17 cellular contexts compared by ENCODE assay signal in genomic region chr9:126148523-126148870, GRCh38.
A peak's percentile ranks its signal among the peaks of the same experiment; 100 is the strongest.
DNase-seq lines count a peak whose midpoint lies in the region; ATAC-seq and TF ChIP-seq lines count a peak whose summit lies in the region.
"Had no signal": no experiment of that assay in that cellular context is flagged by ENCODE, and none has a peak within 500 bp of the region (broad histone marks: within the 10 kb centered on the region; RNA-seq: fewer than 3 reads in every experiment).

No MANE protein-coding gene starts in this region.

- H3K4me3 Mint-ChIP-seq in mesothelial cell of epicardium = no peak overlapping the region
- H3K4me3 Mint-ChIP-seq: CD8-positive, alpha-beta T cell had no signal

- TF ChIP-seq EP300 in esophagus muscularis mucosa (IDR thresholded peaks at IDR 0.05) = no peak

- no peak overlapping the region for H3K23ac ChIP-seq in neuronal stem cell (ENCODE audit: low read depth, low read length, poor library complexity)

- TF ChIP-seq CTCF in right atrium auricular region (IDR thresholded peaks at IDR 0.05) (no peak), left ventricle myocardium inferior (IDR thresholded peaks at IDR 0.05; ENCODE audit: borderline replicate concordance) (no peak), esophagus muscularis mucosa (IDR thresholded peaks at IDR 0.05) (no peak), vagina (IDR thresholded peaks at IDR 0.05) (no peak), mesothelial cell of epicardium (IDR thresholded peaks at IDR 0.05; ENCODE audit: unreplicated experiment) (no peak)

- peaks cover 14% of the 10 kb centered on the region for H3K27me3 Mint-ChIP-seq in mesothelial cell of epicardium (ENCODE audit: low read depth)

- no peak overlapping the region for H3K4me3 ChIP-seq in right atrium auricular region
- no peak overlapping the region for H3K4me3 ChIP-seq in left ventricle myocardium inferior
- H3K4me3 ChIP-seq in esophagus muscularis mucosa = no peak overlapping the region
- no peak overlapping the region for H3K4me3 ChIP-seq in neuronal stem cell (ENCODE audit: low read length in 2 of 2)
- no peak overlapping the region for H3K4me3 ChIP-seq in vagina

- no peaks in the 10 kb centered on the region for H3K9me3 Mint-ChIP-seq in mesothelial cell of epicardium
- H3K9me3 Mint-ChIP-seq: CD8-positive, alpha-beta T cell had no signal

- no peaks in the 10 kb centered on the region for H3K36me3 Mint-ChIP-seq in mesothelial cell of epicardium
- H3K36me3 Mint-ChIP-seq: CD8-positive, alpha-beta T cell had no signal

- H3K4me1 Mint-ChIP-seq in mesothelial cell of epicardium = peaks cover 24% of the 10 kb centered on the region

- H3K27me3 ChIP-seq in right atrium auricular region (no peaks in the 10 kb centered on the region), left ventricle myocardium inferior (ENCODE audit: low read depth) (peaks cover 32% of the 10 kb centered on the region), esophagus muscularis mucosa (no peaks in the 10 kb centered on the region), neuronal stem cell (ENCODE audit: control insufficient read depth in 3 of 3, insufficient read depth in 3 of 3, low read depth in 1 of 3, low read length in 3 of 3) (peaks cover 0 to 9% (median 0%) of the 10 kb centered on the region in 3 experiments), vagina (no peaks in the 10 kb centered on the region)

- H3K4me1 ChIP-seq in right atrium auricular region (peaks cover 0 to 7% of the 10 kb centered on the region in 2 donors), left ventricle myocardium inferior (peaks cover 25% of the 10 kb centered on the region), esophagus muscularis mucosa (peaks cover 3 to 27% (median 20%) of the 10 kb centered on the region in 4 donors), neuronal stem cell (ENCODE audit: control insufficient read depth in 2 of 2, insufficient read depth in 1 of 2, low read depth in 1 of 2, low read length in 2 of 2) (peaks cover 0 to 5% of the 10 kb centered on the region in 2 donors), vagina (peaks cover 20% of the 10 kb centered on the region)

- peak overlapping the region; percentile 7 for H2BK15ac ChIP-seq in neuronal stem cell (ENCODE audit: low read length)

- H3K36me3 ChIP-seq in right atrium auricular region = no peaks in the 10 kb centered on the region
- H3K36me3 ChIP-seq in left ventricle myocardium inferior = no peaks in the 10 kb centered on the region
- no peaks in the 10 kb centered on the region for H3K36me3 ChIP-seq in esophagus muscularis mucosa
- H3K36me3 ChIP-seq in neuronal stem cell (replicated peaks in 1 of 2; ENCODE audit: control insufficient read depth in 2 of 2, insufficient read depth in 2 of 2, low read length in 2 of 2) = no peaks in the 10 kb centered on the region
- no peaks in the 10 kb centered on the region for H3K36me3 ChIP-seq in vagina

- no peak overlapping the region for H2BK5ac ChIP-seq in neuronal stem cell (ENCODE audit: low read length)

- 94% methylated on average over 8 of the region's 10 CpGs for WGBS in esophagus muscularis mucosa
- WGBS in neuronal stem cell (ENCODE audit: extremely low coverage in 2 of 2, insufficient read length in 2 of 2, insufficient replicate concordance in 1 of 2), 2 donors = no CpG with 5 or more reads among the region's 10 CpGs

- H2AK5ac ChIP-seq in neuronal stem cell (ENCODE audit: low read depth, low read length) = no peak overlapping the region

- H4K91ac ChIP-seq in neuronal stem cell (ENCODE audit: low read depth, low read length, poor library complexity) = no peak overlapping the region

- no peak overlapping the region for H3K27ac Mint-ChIP-seq in mesothelial cell of epicardium
- H3K27ac Mint-ChIP-seq: CD8-positive, alpha-beta T cell had no signal

- no peak overlapping the region for H2BK120ac ChIP-seq in neuronal stem cell (ENCODE audit: low read depth, low read length)

- H4K8ac ChIP-seq in neuronal stem cell (ENCODE audit: low read depth, low read length) = no peak overlapping the region

- no peak overlapping the region for H3K9ac ChIP-seq in neuronal stem cell (ENCODE audit: low read depth, low read length, poor library complexity)

- intact Hi-C loops in left ventricle myocardium inferior (cut with micrococcal nuclease) (no loop called here), esophagus muscularis mucosa (cut with DNase I) (no loop called here), vagina (cut with DNase I) (no loop called here)

- H3K79me1 ChIP-seq in neuronal stem cell (ENCODE audit: low read depth, low read length) = no peaks in the 10 kb centered on the region

- H2AFZ ChIP-seq in neuronal stem cell (ENCODE audit: low read length) = no peak overlapping the region

- no peak overlapping the region for H3K4me2 ChIP-seq in neuronal stem cell (ENCODE audit: insufficient read depth, low read length, poor library complexity, severe bottlenecking)

- H3K9me3 ChIP-seq in right atrium auricular region = no peaks in the 10 kb centered on the region
- no peaks in the 10 kb centered on the region for H3K9me3 ChIP-seq in left ventricle myocardium inferior (replicated peaks)
- no peaks in the 10 kb centered on the region for H3K9me3 ChIP-seq in esophagus muscularis mucosa
- peaks cover 0 to 2% of the 10 kb centered on the region in 2 donors for H3K9me3 ChIP-seq in neuronal stem cell (replicated peaks in 1 of 2; ENCODE audit: control insufficient read depth in 2 of 2, insufficient read depth in 1 of 2, low read depth in 1 of 2, low read length in 2 of 2)
- H3K9me3 ChIP-seq in vagina = no peaks in the 10 kb centered on the region

- DNase-seq in right atrium auricular region (ENCODE audit: low spot score) = peak; percentile 9
- DNase-seq in left ventricle myocardium inferior = no peak
- peak; percentile 74 for DNase-seq in esophagus muscularis mucosa (ENCODE audit: extremely low spot score)
- DNase-seq in neuronal stem cell (ENCODE audit: low spot score) = no peak
- peak; percentile 65 to 70 for DNase-seq in vagina (ENCODE audit: extremely low spot score in 2 of 2)
- DNase-seq in mesothelial cell of epicardium (ENCODE audit: low spot score in 2 of 2, unreplicated experiment in 2 of 2) = no peak
- no peak for DNase-seq in KG1 (lab: John Stamatoyannopoulos, UW)
- DNase-seq: DND-41, GDM1, MM.1S, NCI-H1930, NCI-H2171 treated with DMSO at 0.1 percent for 48 hours, NCI-H82, Right ventricle myocardium superior had no signal

- ATAC-seq in GM19463 (IDR thresholded peaks at IDR 0.05; ENCODE audit: unreplicated experiment) = no peak
- ATAC-seq: CD8-positive, alpha-beta T cell; Panc1 had no signal

- no peak overlapping the region for H2BK12ac ChIP-seq in neuronal stem cell (ENCODE audit: low read length)

- H3K18ac ChIP-seq in neuronal stem cell (ENCODE audit: low read length) = no peak overlapping the region

- H3K14ac ChIP-seq in neuronal stem cell (ENCODE audit: low read length) = no peak overlapping the region

- H3K27ac ChIP-seq in right atrium auricular region = no peak overlapping the region
- H3K27ac ChIP-seq in left ventricle myocardium inferior (replicated peaks) = no peak overlapping the region
- H3K27ac ChIP-seq in esophagus muscularis mucosa (replicated peaks in 1 of 4) = no peak overlapping the region
- H3K27ac ChIP-seq in neuronal stem cell (replicated peaks; ENCODE audit: low read length) = no peak overlapping the region
- no peak overlapping the region for H3K27ac ChIP-seq in vagina

- TF ChIP-seq POLR2A in esophagus muscularis mucosa (IDR thresholded peaks at IDR 0.05; ENCODE audit: low read depth) (no peak), vagina (IDR thresholded peaks at IDR 0.05) (no peak)

- H3K4ac ChIP-seq in neuronal stem cell (ENCODE audit: low read length) = no peak overlapping the region

Comparison
In these comparisons a context has a peak if more than half of its experiments do, and no peak if none do; other contexts are left out.
1. DNase-seq: peak in right atrium auricular region (single experiment), esophagus muscularis mucosa (single experiment) and vagina (2 of 2); none in left ventricle myocardium inferior (single experiment), neuronal stem cell (single experiment), mesothelial cell of epicardium (0 of 2) and KG1 (single experiment).